ENCODE assay signal across 12 cellular contexts in genomic region chr7:45347804-45348203, GRCh38.
DNase-seq lines count a peak whose midpoint lies in the region; ATAC-seq lines count a peak whose summit lies in the region.
"Had no signal": no experiment of that assay in that cellular context is flagged by ENCODE, and none has a peak within 500 bp of the region (broad histone marks: within the 10 kb centered on the region; RNA-seq: fewer than 3 reads in every experiment).

No MANE protein-coding gene starts in this region.

- ATAC-seq in GM19397 (IDR thresholded peaks at IDR 0.05; ENCODE audit: unreplicated experiment) (no peak), HG03280 (IDR thresholded peaks at IDR 0.05; ENCODE audit: unreplicated experiment) (no peak)
- ATAC-seq: activated T-helper 17 cell treated with anti-CD3 and anti-CD28 coated beads, Interleukin-2, amount 50 U/mL, for 72 hours; esophagus mucosa; left lung had no signal

- no peak overlapping the region for H3K18ac ChIP-seq in trophoblast cell (ENCODE audit: low read length)

- peak overlapping the region; percentile 76 for H3K27ac ChIP-seq in trophoblast cell (ENCODE audit: low read depth, low read length)
- H3K27ac ChIP-seq: left lung had no signal

- no peak overlapping the region for H4K12ac ChIP-seq in trophoblast cell (ENCODE audit: low read depth, low read length)

- H2BK5ac ChIP-seq in trophoblast cell (ENCODE audit: low read depth, low read length, poor library complexity), result no peak overlapping the region

- no peak overlapping the region for H3K4ac ChIP-seq in trophoblast cell (ENCODE audit: low read depth, low read length)

- H2BK120ac ChIP-seq in trophoblast cell (ENCODE audit: insufficient read depth, low read length, poor library complexity), result no peak overlapping the region

- peaks cover 10 to 14% of the 10 kb centered on the region in 2 experiments for H3K4me1 ChIP-seq in trophoblast cell (ENCODE audit: control insufficient read depth in 1 of 2, insufficient read depth in 2 of 2, low read length in 2 of 2)
- H3K4me1 ChIP-seq: left lung had no signal

- no peaks in the 10 kb centered on the region for H3K79me2 ChIP-seq in trophoblast cell (ENCODE audit: control insufficient read depth, insufficient read depth, low read length, poor library complexity)

- H2BK12ac ChIP-seq in trophoblast cell (ENCODE audit: low read length), result no peak overlapping the region

- no peak overlapping the region for H2AFZ ChIP-seq in trophoblast cell (ENCODE audit: insufficient read depth, low read length, poor library complexity)

- H3K14ac ChIP-seq in trophoblast cell (ENCODE audit: low read length), result no peak overlapping the region

- no peak overlapping the region for H4K8ac ChIP-seq in trophoblast cell (ENCODE audit: low read depth, low read length)

- peaks cover 2% of the 10 kb centered on the region for H3K9me3 ChIP-seq in trophoblast cell (ENCODE audit: insufficient read depth, low read depth, low read length)
- H3K9me3 ChIP-seq: left lung had no signal

- no peak overlapping the region for H3K9ac ChIP-seq in trophoblast cell (ENCODE audit: low read length)

- H3K36me3 ChIP-seq in trophoblast cell (ENCODE audit: control insufficient read depth in 1 of 2, insufficient read depth in 2 of 2, low read length in 2 of 2), result no peaks in the 10 kb centered on the region
- H3K36me3 ChIP-seq: left lung had no signal

- DNase-seq in NCI-H2029 (lab: John Stamatoyannopoulos, UW) (peak; percentile 41), NCI-H2029 treated with DMSO at 0.1 percent for 48 hours (lab: John Stamatoyannopoulos, UW) (no peak), NCI-H226 (peak; percentile 51), ecto neural progenitor cell (ENCODE audit: low spot score) (peak; percentile 60), trophoblast cell (peak; percentile 82 to 90), CD1c-positive myeloid dendritic cell (ENCODE audit: extremely low spot score) (no peak)
- DNase-seq: activated CD4-positive, alpha-beta T cell treated with anti-CD3 and anti-CD28 coated beads for 1 hour had no signal

- no peaks in the 10 kb centered on the region for H3K27me3 ChIP-seq in trophoblast cell (ENCODE audit: insufficient read depth, low read length)
- H3K27me3 ChIP-seq: left lung had no signal

- H2AK5ac ChIP-seq in trophoblast cell (ENCODE audit: low read length), result no peak overlapping the region

- peak overlapping the region; percentile 39 for H3K4me2 ChIP-seq in trophoblast cell (ENCODE audit: low read length)

- peaks cover 12% of the 10 kb centered on the region for H3K79me1 ChIP-seq in trophoblast cell (ENCODE audit: low read length)

- WGBS in trophoblast cell (ENCODE audit: extremely low coverage, insufficient coverage, insufficient read length), result no CpG with 5 or more reads among the region's 2 CpGs

- H4K91ac ChIP-seq in trophoblast cell (ENCODE audit: low read depth, low read length), result no peak overlapping the region

- no peak overlapping the region for H3K23ac ChIP-seq in trophoblast cell (ENCODE audit: low read length)

- H3K4me3 ChIP-seq in trophoblast cell (ENCODE audit: low read depth, low read length), result no peak overlapping the region
- H3K4me3 ChIP-seq: left lung had no signal

Comparison
In these comparisons a context has a peak if more than half of its experiments do, and no peak if none do; other contexts are left out.
1. DNase-seq: peak in NCI-H2029 (single experiment), NCI-H226 (single experiment), ecto neural progenitor cell (single experiment) and trophoblast cell (2 of 2); none in NCI-H2029 treated with DMSO at 0.1 percent for 48 hours (single experiment) and CD1c-positive myeloid dendritic cell (single experiment).